6 cellular contexts compared by ENCODE assay signal in the genomic region with DNA sequence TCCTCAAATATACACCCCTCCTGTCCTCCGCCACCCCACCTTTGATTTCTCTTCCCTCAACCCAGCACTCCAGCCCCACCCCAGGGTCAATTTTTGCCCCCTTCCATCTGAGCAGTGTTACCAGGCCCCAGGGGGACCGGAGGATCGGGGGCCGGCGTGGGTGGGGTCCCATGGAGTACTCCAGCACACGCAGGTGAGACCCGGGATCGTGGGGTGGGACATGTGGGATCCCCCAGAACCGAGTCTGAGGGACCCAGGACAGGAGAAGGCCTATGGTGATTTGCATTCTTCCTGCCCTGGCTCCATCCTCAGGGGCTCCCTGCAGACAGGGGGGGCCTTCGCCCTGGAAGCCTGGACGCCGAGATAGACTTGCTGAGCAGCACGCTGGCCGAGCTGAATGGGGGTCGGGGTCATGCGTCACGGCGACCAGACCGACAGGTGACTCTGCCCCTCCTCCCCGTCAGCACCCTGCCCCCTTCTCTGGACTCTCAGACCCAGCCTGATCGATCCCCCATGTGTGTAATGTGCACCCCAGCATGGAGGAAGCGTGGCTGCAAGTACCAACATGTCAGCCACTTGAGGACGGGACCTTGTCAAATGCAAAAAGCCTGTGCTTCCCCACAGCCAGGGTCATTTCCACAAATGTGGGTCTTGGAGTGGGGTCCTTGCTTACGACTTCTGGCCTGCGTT. TPM values are rescaled to one million over a fixed set of nuclear protein-coding genes. Genes with fewer than 3 reads are reported as not detected.
DNase-seq lines count a peak whose midpoint lies in the region; ATAC-seq and TF ChIP-seq lines count a peak whose summit lies in the region.

No MANE protein-coding gene starts in this region.

- peak overlapping the region; percentile 96 for H3K4me3 Mint-ChIP-seq in osteocyte (ENCODE audit: unreplicated experiment)

- H3K27ac Mint-ChIP-seq in osteocyte (ENCODE audit: unreplicated experiment), result peak overlapping the region; percentile 88

- no peaks in the 10 kb centered on the region for H3K9me3 Mint-ChIP-seq in osteocyte (ENCODE audit: unreplicated experiment)

- H3K27me3 Mint-ChIP-seq in osteocyte (ENCODE audit: unreplicated experiment), result no peaks in the 10 kb centered on the region

- H3K4me1 Mint-ChIP-seq in osteocyte (ENCODE audit: unreplicated experiment), result peaks cover 34% of the 10 kb centered on the region

- H3K36me3 Mint-ChIP-seq in osteocyte (ENCODE audit: unreplicated experiment), result peaks cover 14% of the 10 kb centered on the region

- peak overlapping the region; percentile 96 to 97 for H3K4me3 ChIP-seq in cardiac fibroblast (replicated peaks in 1 of 2; ENCODE audit: low read depth in 2 of 2, low read length in 2 of 2)

- TF ChIP-seq CTCF in cardiac fibroblast (IDR thresholded peaks at IDR 0.05; ENCODE audit: low read depth, low read length) (no peak), osteocyte (IDR thresholded peaks at IDR 0.05) (no peak)

- ATAC-seq in HG02642 (IDR thresholded peaks at IDR 0.05; ENCODE audit: poor library complexity, unreplicated experiment), result peak; percentile 9
- ATAC-seq in GM19397 (IDR thresholded peaks at IDR 0.05; ENCODE audit: unreplicated experiment), result no peak
- ATAC-seq in HG03025 (IDR thresholded peaks at IDR 0.05; ENCODE audit: low FRiP score, unreplicated experiment), result no peak

- DNase-seq in cardiac fibroblast (ENCODE audit: low read depth in 2 of 2) (no peak), osteocyte (ENCODE audit: extremely low spot score, unreplicated experiment) (no peak), NCI-H1105 (lab: John Stamatoyannopoulos, UW) (no peak)

RNA-seq across cellular contexts. Expression of a gene that starts 0.8 kb away (rescaled TPM):
- 123 and 126 TPM in 2 replicates for total RNA-seq in osteocyte

RNA-seq across cellular contexts. Expression of a gene that starts 7.0 kb away (rescaled TPM):
- 159 and 162 TPM in 2 replicates for total RNA-seq in osteocyte

RNA-seq across cellular contexts. Expression of a gene that starts 15.4 kb away (rescaled TPM):
- 32.1 and 32.4 TPM in 2 replicates for total RNA-seq in osteocyte

RNA-seq across cellular contexts. Expression of a gene that starts 21.6 kb away (rescaled TPM):
- 2.9 and 3.7 TPM in 2 replicates for total RNA-seq in osteocyte

RNA-seq across cellular contexts. Expression of a gene that starts 27.7 kb away (rescaled TPM):
- total RNA-seq in osteocyte, result 1.5 and 2.2 TPM in 2 replicates
